Comparison of ENCODE assay signal across 21 cellular contexts in the genomic region with DNA sequence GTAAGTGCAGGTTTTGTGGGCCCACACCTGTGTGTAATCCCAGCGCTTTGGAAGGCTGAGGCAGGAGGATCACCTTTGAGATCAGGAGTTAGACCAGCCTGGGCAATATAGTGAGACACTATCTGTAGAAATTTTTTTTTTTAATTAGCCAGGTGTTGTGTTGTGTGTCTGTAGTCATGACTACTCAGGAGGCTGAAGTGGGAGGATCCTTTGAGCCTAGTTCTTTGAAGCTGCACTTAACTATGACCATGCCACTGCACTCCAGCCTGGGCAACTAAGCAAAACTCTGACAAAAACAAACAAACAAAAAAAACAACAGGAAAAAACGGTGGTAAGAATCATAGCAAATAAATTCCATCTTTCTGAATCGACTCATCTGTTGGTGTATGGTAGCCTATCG.
"Had no signal": no experiment of that assay in that cellular context is flagged by ENCODE, and none has a peak within 500 bp of the region (broad histone marks: within the 10 kb centered on the region; RNA-seq: fewer than 3 reads in every experiment).

No MANE protein-coding gene starts in this region.

- H3K9ac ChIP-seq: neural progenitor cell had no signal

- H3K27ac ChIP-seq: colonic mucosa, esophagus squamous epithelium, heart right ventricle, lower lobe of right lung, neural progenitor cell, prostate gland, thyroid gland, WERI-Rb-1 had no signal

- H3K27me3 ChIP-seq: colonic mucosa, esophagus squamous epithelium, heart right ventricle, neural progenitor cell, thyroid gland had no signal

- H3K4me3 ChIP-seq: colonic mucosa, esophagus squamous epithelium, heart right ventricle, lower lobe of right lung, neural progenitor cell, prostate gland, thyroid gland had no signal

- H3K36me3 ChIP-seq: colonic mucosa, esophagus squamous epithelium, heart right ventricle, lower lobe of right lung, neural progenitor cell, prostate gland, thyroid gland, WERI-Rb-1 had no signal

- FAIRE-seq: keratinocyte, TTC549 had no signal

- H3K4me2 ChIP-seq: neural progenitor cell had no signal

- H3K9me3 ChIP-seq: colonic mucosa, esophagus squamous epithelium, heart right ventricle, lower lobe of right lung, prostate gland, thyroid gland had no signal

- H3K4me1 ChIP-seq: colonic mucosa, esophagus squamous epithelium, lower lobe of right lung, prostate gland, thyroid gland had no signal

- DNase-seq: activated CD4-positive, alpha-beta T cell treated with anti-CD3 and anti-CD28 coated beads for 1 hour; activated CD4-positive, alpha-beta T cell treated with anti-CD3 and anti-CD28 coated beads, Interleukin-2, amount 50 U/mL, for 1 hour; activated CD8-positive, alpha-beta T cell treated with anti-CD3 and anti-CD28 coated beads, Interleukin-2, amount 10 ng/mL, durations not matched to agents 7 days and 5 days; activated gamma-delta T cell treated with Interleukin-2 at 50 U/mL for 16 hours; aorta; colonic mucosa; esophagus squamous epithelium; heart right ventricle; lower lobe of right lung; naive thymus-derived CD4-positive, alpha-beta T cell; stimulated activated CD4-positive, alpha-beta T cell treated with anti-CD3 and anti-CD28 coated beads, Interleukin-4, amount 100 ng/mL, for 1 hour; stimulated activated naive CD4-positive, alpha-beta T cell treated with Interleukin-2 at 50 U/mL for 16 hours; T-helper 1 cell; thyroid gland; WERI-Rb-1 had no signal

- H2AFZ ChIP-seq: neural progenitor cell had no signal

- ATAC-seq: activated CD8-positive, alpha-beta T cell treated with anti-CD3 and anti-CD28 coated beads, Interleukin-2, amount 10 ng/mL, durations not matched to agents 7 days and 5 days; activated naive CD4-positive, alpha-beta T cell treated with anti-CD3 and anti-CD28 coated beads, Interleukin-2, amount 50 U/mL, for 72 hours; heart right ventricle; left lobe of liver; lower lobe of right lung; naive thymus-derived CD4-positive, alpha-beta T cell had no signal
